8 cellular contexts compared by ENCODE assay signal in genomic region chr1:241531195-241532172, GRCh38. TPM values are rescaled to one million over a fixed set of nuclear protein-coding genes. Genes with fewer than 3 reads are reported as not detected.
DNase-seq lines count a peak whose midpoint lies in the region; ATAC-seq and TF ChIP-seq lines count a peak whose summit lies in the region.

No MANE protein-coding gene starts in this region.

- peaks cover 19% of the 10 kb centered on the region for H3K4me1 Mint-ChIP-seq in activated CD8-positive, alpha-beta T cell treated with anti-CD3 and anti-CD28 coated beads for 36 hours (ENCODE audit: low read depth)

- CTCF ChIA-PET in activated CD8-positive, alpha-beta T cell treated with anti-CD3 and anti-CD28 coated beads for 36 hours (lab: Charles Lee): interaction anchor here (0.9 to 1.7 kb wide), 10 partner anchors 11 to 467 kb away, joined by 3 to 15 read pairs (median 4); partner anchors contain the start of gene FH

- no peaks in the 10 kb centered on the region for H3K9me3 Mint-ChIP-seq in activated CD8-positive, alpha-beta T cell treated with anti-CD3 and anti-CD28 coated beads for 36 hours

- no peak for TF ChIP-seq POLR2A in gastroesophageal sphincter (IDR thresholded peaks at IDR 0.05)

- peaks cover 18% of the 10 kb centered on the region for H3K27me3 ChIP-seq in gastroesophageal sphincter

- POLR2A ChIA-PET in activated CD8-positive, alpha-beta T cell treated with anti-CD3 and anti-CD28 coated beads for 36 hours (lab: Charles Lee): interaction anchor here (1.3 kb wide), 1 partner anchor 24 kb away, joined by 3 read pairs; no protein-coding TSS in a partner anchor

- DNase-seq in DMS53 treated with DMSO at 0.1 percent for 48 hours (lab: John Stamatoyannopoulos, UW; ENCODE audit: unreplicated experiment): peak; percentile 93
- DNase-seq in NCI-H345 (lab: John Stamatoyannopoulos, UW): peak; percentile 84
- no peak for DNase-seq in activated CD8-positive, alpha-beta T cell treated with anti-CD3 and anti-CD28 coated beads for 36 hours
- DNase-seq in pons (ENCODE audit: low spot score): peak; percentile 92
- DNase-seq in GOT3 (lab: John Stamatoyannopoulos, UW): no peak

- H3K9me3 ChIP-seq in gastroesophageal sphincter: no peaks in the 10 kb centered on the region

- no peaks in the 10 kb centered on the region for H3K4me1 ChIP-seq in gastroesophageal sphincter

- H3K27ac ChIP-seq in gastroesophageal sphincter: peak overlapping the region in 1 of 4 donors; percentile 28

- H3K36me3 Mint-ChIP-seq in activated CD8-positive, alpha-beta T cell treated with anti-CD3 and anti-CD28 coated beads for 36 hours (ENCODE audit: low read depth): no peaks in the 10 kb centered on the region

- intact Hi-C loops in activated CD8-positive, alpha-beta T cell treated with anti-CD3 and anti-CD28 coated beads for 36 hours (cut with micrococcal nuclease): loop anchor here (2.0 to 10.0 kb wide), 4 partner anchors 61 to 463 kb away; partner anchors contain the start of gene MAP1LC3C

- peak; percentile 60 for ATAC-seq in GM19467 (IDR thresholded peaks at IDR 0.05; ENCODE audit: unreplicated experiment)
- ATAC-seq in HG03469 (IDR thresholded peaks at IDR 0.05; ENCODE audit: unreplicated experiment): peak; percentile 55
- peak; percentile 83 for ATAC-seq in activated CD8-positive, alpha-beta T cell treated with anti-CD3 and anti-CD28 coated beads for 36 hours
- peak; percentile 53 for ATAC-seq in gastroesophageal sphincter

- peak overlapping the region; percentile 35 to 49 for H3K4me3 ChIP-seq in gastroesophageal sphincter

- H3K36me3 ChIP-seq in gastroesophageal sphincter: no peaks in the 10 kb centered on the region

- peak; percentile 79 for TF ChIP-seq CTCF in activated CD8-positive, alpha-beta T cell treated with anti-CD3 and anti-CD28 coated beads for 36 hours (IDR thresholded peaks at IDR 0.05)
- peak in 2 of 4 experiments; percentile 34 to 51 for TF ChIP-seq CTCF in gastroesophageal sphincter (IDR thresholded peaks at IDR 0.05)

- WGBS in gastroesophageal sphincter (ENCODE audit: low coverage in 1 of 2), 2 donors: 7 to 24% methylated on average over 11 of the region's 11 CpGs

- H3K27ac Mint-ChIP-seq in activated CD8-positive, alpha-beta T cell treated with anti-CD3 and anti-CD28 coated beads for 36 hours: peak overlapping the region; percentile 95

- H3K4me3 Mint-ChIP-seq in activated CD8-positive, alpha-beta T cell treated with anti-CD3 and anti-CD28 coated beads for 36 hours: peak overlapping the region; percentile 77

- peaks cover 4% of the 10 kb centered on the region for H3K27me3 Mint-ChIP-seq in activated CD8-positive, alpha-beta T cell treated with anti-CD3 and anti-CD28 coated beads for 36 hours

- TF ChIP-seq EP300 in gastroesophageal sphincter (IDR thresholded peaks at IDR 0.05): no peak

RNA-seq across cellular contexts. Expression of gene KMO, which starts 0.7 kb away (rescaled TPM):
- total RNA-seq in activated CD8-positive, alpha-beta T cell treated with anti-CD3 and anti-CD28 coated beads for 36 hours: under 1 TPM in 1 of 2 experiments, not detected in 1; 0.18 TPM
- 1 to 10 TPM in 2 of 4 donors, under 1 TPM in 1, not detected in 1; 0.62 to 3.1 (median 1.1) TPM for total RNA-seq in gastroesophageal sphincter

RNA-seq across cellular contexts. Expression of gene FH, which starts 11.9 kb away (rescaled TPM):
- 10 to 100 TPM; 95.2 to 95.6 TPM for total RNA-seq in activated CD8-positive, alpha-beta T cell treated with anti-CD3 and anti-CD28 coated beads for 36 hours
- total RNA-seq in gastroesophageal sphincter: 10 to 100 TPM; 61.4 to 96.5 (median 72.8) TPM

Comparison
In these comparisons a context has a peak if more than half of its experiments do, and no peak if none do; other contexts are left out.
1. DNase-seq: peak in DMS53 treated with DMSO at 0.1 percent for 48 hours (single experiment), NCI-H345 (single experiment) and pons (single experiment); none in activated CD8-positive, alpha-beta T cell treated with anti-CD3 and anti-CD28 coated beads for 36 hours (single experiment) and GOT3 (single experiment).
2. Peak in every context shown above with its lines, with median percentiles within 50 percentile points of each other: ATAC-seq.